20 cellular contexts compared by ENCODE assay signal in genomic region chr2:196533998-196534397, GRCh38. TPM values are rescaled to one million over a fixed set of nuclear protein-coding genes. Genes with fewer than 3 reads are reported as not detected.
A peak's percentile ranks its signal among the peaks of the same experiment; 100 is the strongest.
DNase-seq lines count a peak whose midpoint lies in the region; ATAC-seq and TF ChIP-seq lines count a peak whose summit lies in the region.
"Had no signal": no experiment of that assay in that cellular context is flagged by ENCODE, and none has a peak within 500 bp of the region (broad histone marks: within the 10 kb centered on the region; RNA-seq: fewer than 3 reads in every experiment).

No MANE protein-coding gene starts in this region.

- peaks cover 6 to 24% (median 18%) of the 10 kb centered on the region in 10 experiments; a peak in 19 of 20 replicates for H3K4me1 ChIP-seq in BLaER1 treated with 17β-estradiol and CSF1 and Interleukin-3, amounts not matched to agents 10 nM and 100 nM
- H3K4me1 ChIP-seq: SJSA1 had no signal

- peak overlapping the region in 10 of 11 experiments; percentile 4 to 70 (median 42); a peak in 17 of 22 replicates for H3K4me2 ChIP-seq in BLaER1 treated with 17β-estradiol and CSF1 and Interleukin-3, amounts not matched to agents 10 nM and 100 nM
- H3K4me2 ChIP-seq: KMS-11 had no signal

- CTCF ChIA-PET in activated naive CD4-positive, alpha-beta T cell treated with anti-CD3 and anti-CD28 coated beads, Interleukin-2, amount 10 ng/mL, durations not matched to agents 7 days and 5 days (lab: Charles Lee), result no interaction called here

- no peaks in the 10 kb centered on the region for H3K36me3 ChIP-seq in BLaER1 treated with 17β-estradiol and CSF1 and Interleukin-3, amounts not matched to agents 10 nM and 100 nM
- H3K36me3 ChIP-seq: SJSA1 had no signal

- peak overlapping the region; percentile 11 for H3K4me3 Mint-ChIP-seq in activated naive CD4-positive, alpha-beta T cell treated with anti-CD3 and anti-CD28 coated beads, Interleukin-2, amount 10 ng/mL, durations not matched to agents 7 days and 5 days
- no peak overlapping the region for H3K4me3 Mint-ChIP-seq in mesothelial cell of epicardium
- H3K4me3 Mint-ChIP-seq: CD8-positive, alpha-beta T cell had no signal

- H3K27ac ChIP-seq in BLaER1 treated with 17β-estradiol and CSF1 and Interleukin-3, amounts not matched to agents 10 nM and 100 nM, result no peak overlapping the region
- H3K27ac ChIP-seq: KMS-11, SJSA1 had no signal

- no peaks in the 10 kb centered on the region for H3K9me3 ChIP-seq in BLaER1 treated with 17β-estradiol and CSF1 and Interleukin-3, amounts not matched to agents 10 nM and 100 nM (replicated peaks in 1 of 11)
- H3K9me3 ChIP-seq: SJSA1 had no signal

- H3K4me1 Mint-ChIP-seq in activated naive CD4-positive, alpha-beta T cell treated with anti-CD3 and anti-CD28 coated beads, Interleukin-2, amount 10 ng/mL, durations not matched to agents 7 days and 5 days, result peaks cover 23% of the 10 kb centered on the region
- peaks cover 40% of the 10 kb centered on the region for H3K4me1 Mint-ChIP-seq in mesothelial cell of epicardium

- peak; percentile 38 for ATAC-seq in HG02885 (IDR thresholded peaks at IDR 0.05; ENCODE audit: poor library complexity, unreplicated experiment)
- ATAC-seq in HG03175 (IDR thresholded peaks at IDR 0.05; ENCODE audit: unreplicated experiment), result no peak
- ATAC-seq: CD8-positive, alpha-beta T cell had no signal

- no peaks in the 10 kb centered on the region for H3K27me3 ChIP-seq in BLaER1 treated with 17β-estradiol and CSF1 and Interleukin-3, amounts not matched to agents 10 nM and 100 nM
- H3K27me3 ChIP-seq: SJSA1 had no signal

- H3K4me3 ChIP-seq in BLaER1 treated with 17β-estradiol and CSF1 and Interleukin-3, amounts not matched to agents 10 nM and 100 nM, result no peak overlapping the region
- H3K4me3 ChIP-seq: SJSA1 had no signal

- no peak for TF ChIP-seq CTCF in mesothelial cell of epicardium (IDR thresholded peaks at IDR 0.05; ENCODE audit: unreplicated experiment)

- no peaks in the 10 kb centered on the region for H3K9me3 Mint-ChIP-seq in activated naive CD4-positive, alpha-beta T cell treated with anti-CD3 and anti-CD28 coated beads, Interleukin-2, amount 10 ng/mL, durations not matched to agents 7 days and 5 days
- peaks cover 4% of the 10 kb centered on the region for H3K9me3 Mint-ChIP-seq in mesothelial cell of epicardium
- H3K9me3 Mint-ChIP-seq: CD8-positive, alpha-beta T cell had no signal

- no peaks in the 10 kb centered on the region for H3K36me3 Mint-ChIP-seq in activated naive CD4-positive, alpha-beta T cell treated with anti-CD3 and anti-CD28 coated beads, Interleukin-2, amount 10 ng/mL, durations not matched to agents 7 days and 5 days
- no peaks in the 10 kb centered on the region for H3K36me3 Mint-ChIP-seq in mesothelial cell of epicardium
- H3K36me3 Mint-ChIP-seq: CD8-positive, alpha-beta T cell had no signal

- no peaks in the 10 kb centered on the region for H4K20me1 ChIP-seq in BLaER1 treated with 17β-estradiol and CSF1 and Interleukin-3, amounts not matched to agents 10 nM and 100 nM

- peaks cover 17% of the 10 kb centered on the region for H3K27me3 Mint-ChIP-seq in activated naive CD4-positive, alpha-beta T cell treated with anti-CD3 and anti-CD28 coated beads, Interleukin-2, amount 10 ng/mL, durations not matched to agents 7 days and 5 days
- no peaks in the 10 kb centered on the region for H3K27me3 Mint-ChIP-seq in mesothelial cell of epicardium (ENCODE audit: low read depth)

- H3K9ac ChIP-seq in BLaER1 treated with 17β-estradiol and CSF1 and Interleukin-3, amounts not matched to agents 10 nM and 100 nM, result no peak overlapping the region
- H3K9ac ChIP-seq: KMS-11 had no signal

- DNase-seq in activated naive CD4-positive, alpha-beta T cell treated with anti-CD3 and anti-CD28 coated beads, Interleukin-2, amount 10 ng/mL, durations not matched to agents 7 days and 5 days, result no peak
- DNase-seq in activated naive CD4-positive, alpha-beta T cell (lab: John Stamatoyannopoulos, UW), result no peak
- DNase-seq in mesothelial cell of epicardium (ENCODE audit: low spot score in 2 of 2, unreplicated experiment in 2 of 2) (no peak), GDM1 (lab: John Stamatoyannopoulos, UW) (no peak)
- DNase-seq: C1 segment of cervical spinal cord; CD8-positive, alpha-beta T cell; DND-41; H7; IMR-90; NCI-H1105; NCI-H146; NCI-H2029; NCI-H2171; NCI-H345; OCI-M1 had no signal

- H3K27ac Mint-ChIP-seq in activated naive CD4-positive, alpha-beta T cell treated with anti-CD3 and anti-CD28 coated beads, Interleukin-2, amount 10 ng/mL, durations not matched to agents 7 days and 5 days, result no peak overlapping the region
- H3K27ac Mint-ChIP-seq in mesothelial cell of epicardium, result peak overlapping the region; percentile 14
- H3K27ac Mint-ChIP-seq: CD8-positive, alpha-beta T cell had no signal

RNA-seq across cellular contexts. Expression of gene HECW2, which starts 59.4 kb away (rescaled TPM):
- total RNA-seq in mesothelial cell of epicardium, result 17.5 to 24.2 TPM (median 22.0 TPM) in 3 replicates
